ENCODE assay signal across 8 cellular contexts in the genomic region with DNA sequence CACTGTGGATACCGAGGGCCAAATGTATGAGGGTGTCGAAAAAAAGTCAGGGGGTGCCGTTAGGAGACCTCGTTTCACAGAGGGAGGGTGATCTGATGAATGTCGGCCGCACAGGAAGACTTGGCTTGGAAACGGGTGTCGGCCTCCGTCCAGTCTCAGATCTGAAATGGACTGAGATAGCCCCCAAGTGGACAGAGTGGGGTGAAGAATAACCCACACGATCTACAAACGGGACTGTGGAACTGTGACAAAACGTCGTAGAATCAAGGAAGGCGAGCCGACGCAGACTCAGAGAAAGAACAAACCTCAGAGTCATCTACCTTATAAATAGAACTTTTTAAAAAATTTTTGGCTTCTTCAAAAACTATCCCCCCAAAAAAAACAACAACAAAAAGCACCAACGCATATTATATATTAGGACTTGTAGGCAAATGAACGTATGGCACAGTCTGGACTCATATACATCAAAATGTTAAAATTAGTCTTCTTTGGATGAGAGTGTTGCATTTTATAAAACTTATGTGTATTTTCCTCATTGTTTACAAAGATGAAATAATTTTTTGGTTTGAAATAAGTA.
A peak's percentile ranks its signal among the peaks of the same experiment; 100 is the strongest.
DNase-seq lines count a peak whose midpoint lies in the region; ATAC-seq, FAIRE-seq and TF ChIP-seq lines count a peak whose summit lies in the region.

No MANE protein-coding gene starts in this region.

- TF ChIP-seq CTCF in progenitor cell of endocrine pancreas (IDR thresholded peaks at IDR 0.05; ENCODE audit: unreplicated experiment), result peak; percentile 69

- peak; percentile 53 for ATAC-seq in HG02588 (IDR thresholded peaks at IDR 0.05; ENCODE audit: unreplicated experiment)
- ATAC-seq in left cardiac atrium, result peak; percentile 92 to 95

- H3K4me3 ChIP-seq in GM08714 (ENCODE audit: low read length), result peak overlapping the region; percentile 81

- H3K27ac Mint-ChIP-seq in progenitor cell of endocrine pancreas, result peak overlapping the region; percentile 97

- peak overlapping the region; percentile 90 for H3K4me3 Mint-ChIP-seq in progenitor cell of endocrine pancreas (ENCODE audit: low read depth)

- DNase-seq in NCI-H1092 treated with DMSO at 0.1 percent for 48 hours (lab: John Stamatoyannopoulos, UW), result peak; percentile 89
- peak; percentile 85 for DNase-seq in SW480 (ENCODE audit: low spot score)
- peak; percentile 28 to 94 (median 77) for DNase-seq in amygdala (lab: John Stamatoyannopoulos, UW)
- DNase-seq in left cardiac atrium, result peak; percentile 89
- DNase-seq in progenitor cell of endocrine pancreas (ENCODE audit: low spot score, unreplicated experiment), result peak; percentile 35
- DNase-seq in urothelium cell line (ENCODE audit: low spot score), result peak; percentile 77

- H3K27me3 Mint-ChIP-seq in progenitor cell of endocrine pancreas, result no peaks in the 10 kb centered on the region

- no peaks in the 10 kb centered on the region for H3K9me3 Mint-ChIP-seq in progenitor cell of endocrine pancreas (ENCODE audit: low read depth)

- H3K4me1 Mint-ChIP-seq in progenitor cell of endocrine pancreas (ENCODE audit: low read depth), result peaks cover 14% of the 10 kb centered on the region

- intact Hi-C loops in left cardiac atrium (cut with DNase I), result loop anchor here (2.0 to 10.0 kb wide), 6 partner anchors 109 to 273 kb away; partner anchors contain the start of genes CASP3 (in 1 of the 2) and PRIMPOL (in 1 of the 2)

- peaks cover 4% of the 10 kb centered on the region for H3K36me3 Mint-ChIP-seq in progenitor cell of endocrine pancreas (ENCODE audit: insufficient read depth)

- FAIRE-seq in urothelium cell line (lab: Jason Lieb, UNC), result no peak

Comparison
In these comparisons a context has a peak if more than half of its experiments do, and no peak if none do; other contexts are left out.
1. Peak in every context shown above with its lines: DNase-seq, ATAC-seq and H3K4me3 ChIP-seq.
2. DNase-seq: peak in every context shown above with its lines; median percentile 89 in NCI-H1092 treated with DMSO at 0.1 percent for 48 hours; 89 in left cardiac atrium; 85 in SW480; 77 in amygdala; 77 in urothelium cell line; 35 in progenitor cell of endocrine pancreas.